In genomic region chr4:183838987-183839712, GRCh38 we compare ENCODE assay signal across 12 cellular contexts.
DNase-seq lines count a peak whose midpoint lies in the region; FAIRE-seq and TF ChIP-seq lines count a peak whose summit lies in the region.
"Had no signal": no experiment of that assay in that cellular context is flagged by ENCODE, and none has a peak within 500 bp of the region (broad histone marks: within the 10 kb centered on the region; RNA-seq: fewer than 3 reads in every experiment).

No MANE protein-coding gene starts in this region.

- H3K36me3 ChIP-seq in astrocyte (ENCODE audit: insufficient read depth, low read length) (no peaks in the 10 kb centered on the region), thyroid gland (no peaks in the 10 kb centered on the region)
- H3K36me3 ChIP-seq in CD8-positive, alpha-beta memory T cell (ENCODE audit: insufficient read depth, low read length): no peaks in the 10 kb centered on the region

- no peak overlapping the region for H3K4me3 Mint-ChIP-seq in astrocyte (ENCODE audit: unreplicated experiment)
- no peak overlapping the region for H3K4me3 Mint-ChIP-seq in CD8-positive, alpha-beta memory T cell
- H3K4me3 Mint-ChIP-seq: activated CD8-positive, alpha-beta T cell treated with anti-CD3 and anti-CD28 coated beads for 36 hours; stimulated activated naive CD8-positive, alpha-beta T cell treated with anti-CD3 and anti-CD28 coated beads, Interleukin-15, Interleukin-2, amounts not matched to agents 100 ng/mL and 50 ng/mL, for 24 hours had no signal

- CTCF ChIA-PET in CD8-positive, alpha-beta memory T cell (lab: Charles Lee): no interaction called here

- TF ChIP-seq EP300 in Ishikawa (IDR thresholded peaks at IDR 0.05; ENCODE audit: borderline replicate concordance): no peak

- WGBS in thyroid gland, 2 donors: 78 to 79% methylated on average over 16 of the region's 16 CpGs

- no peak overlapping the region for H2AFZ ChIP-seq in astrocyte (ENCODE audit: low read depth, low read length)

- H3K27ac Mint-ChIP-seq in astrocyte (ENCODE audit: unreplicated experiment): no peak overlapping the region
- peak overlapping the region in 1 of 8 donors; percentile 1 for H3K27ac Mint-ChIP-seq in CD8-positive, alpha-beta memory T cell
- H3K27ac Mint-ChIP-seq: activated CD8-positive, alpha-beta T cell treated with anti-CD3 and anti-CD28 coated beads for 36 hours; stimulated activated naive CD8-positive, alpha-beta T cell treated with anti-CD3 and anti-CD28 coated beads, Interleukin-15, Interleukin-2, amounts not matched to agents 100 ng/mL and 50 ng/mL, for 24 hours had no signal

- H3K36me3 Mint-ChIP-seq in astrocyte (ENCODE audit: low read depth, unreplicated experiment): no peaks in the 10 kb centered on the region
- H3K36me3 Mint-ChIP-seq in CD8-positive, alpha-beta memory T cell: no peaks in the 10 kb centered on the region

- H3K9ac ChIP-seq in astrocyte (ENCODE audit: low read length): no peak overlapping the region

- TF ChIP-seq RAD21 in Ishikawa (IDR thresholded peaks at IDR 0.05; ENCODE audit: low read depth): peak; percentile 52; the same call in 1 of the 2 replicates

- in situ Hi-C loops in ACHN (cut with HindIII; ENCODE audit: low pct_ligation_motif_present, low pct_unique_long_range_greater_than_20kb, low sequenced_read_pairs): no loop called here

- H3K27ac ChIP-seq in astrocyte (ENCODE audit: low read depth, low read length) (no peak overlapping the region), thyroid gland (no peak overlapping the region)
- H3K27ac ChIP-seq in CD8-positive, alpha-beta memory T cell (ENCODE audit: low read depth, low read length): no peak overlapping the region

- POLR2A ChIA-PET in CD8-positive, alpha-beta memory T cell (lab: Charles Lee): no interaction called here

- H3K4me3 ChIP-seq in astrocyte (ENCODE audit: insufficient read depth, low read depth, low read length) (no peak overlapping the region), thyroid gland (replicated peaks in 1 of 3) (no peak overlapping the region)
- no peak overlapping the region for H3K4me3 ChIP-seq in CD8-positive, alpha-beta memory T cell (ENCODE audit: low read length)

- FAIRE-seq in astrocyte (lab: Jason Lieb, UNC): no peak

- no peak overlapping the region for H3K4me2 ChIP-seq in astrocyte (ENCODE audit: low read length)

- TF ChIP-seq CTCF in astrocyte (IDR thresholded peaks at IDR 0.05; ENCODE audit: insufficient read depth, low read depth, low read length) (peak; percentile 3), thyroid gland (IDR thresholded peaks at IDR 0.05) (peak in 1 of 6 experiments; percentile 4)

- H3K9me3 ChIP-seq in astrocyte (ENCODE audit: insufficient read depth, low read depth, low read length) (no peaks in the 10 kb centered on the region), thyroid gland (no peaks in the 10 kb centered on the region)
- H3K9me3 ChIP-seq in CD8-positive, alpha-beta memory T cell (ENCODE audit: low read length): no peaks in the 10 kb centered on the region

- peak; percentile 22 for DNase-seq in ACHN
- peak; percentile 4 for DNase-seq in astrocyte (ENCODE audit: low read depth)
- peak; percentile 6 for DNase-seq in iris pigment epithelial cell (ENCODE audit: low read depth)
- DNase-seq in COLO829 (ENCODE audit: low spot score): no peak
- DNase-seq in COLO668 (lab: John Stamatoyannopoulos, UW; ENCODE audit: unreplicated experiment): no peak
- DNase-seq in CD8-positive, alpha-beta memory T cell: no peak
- DNase-seq in thyroid gland: no peak
- DNase-seq: activated CD8-positive, alpha-beta T cell treated with anti-CD3 and anti-CD28 coated beads for 36 hours; HCEC 1CT; NCI-H1105 treated with DMSO at 0.1 percent for 48 hours had no signal

- H3K27me3 Mint-ChIP-seq in astrocyte (ENCODE audit: low read depth, unreplicated experiment): peaks cover 5% of the 10 kb centered on the region
- peaks cover 5 to 29% of the 10 kb centered on the region in 2 donors for H3K27me3 Mint-ChIP-seq in CD8-positive, alpha-beta memory T cell

- H3K27me3 ChIP-seq in astrocyte (ENCODE audit: insufficient read depth, low read length) (no peaks in the 10 kb centered on the region), thyroid gland (no peaks in the 10 kb centered on the region)
- H3K27me3 ChIP-seq in CD8-positive, alpha-beta memory T cell (ENCODE audit: insufficient read depth, low read length, poor library complexity, severe bottlenecking): peaks cover 4% of the 10 kb centered on the region

- TF ChIP-seq POLR2A in thyroid gland (IDR thresholded peaks at IDR 0.05): no peak

- H3K4me1 Mint-ChIP-seq in astrocyte (ENCODE audit: low read depth, unreplicated experiment): no peaks in the 10 kb centered on the region
- no peaks in the 10 kb centered on the region for H3K4me1 Mint-ChIP-seq in CD8-positive, alpha-beta memory T cell

- no peaks in the 10 kb centered on the region for H4K20me1 ChIP-seq in astrocyte (ENCODE audit: insufficient read depth, low read length)

- H3K79me2 ChIP-seq in astrocyte (ENCODE audit: insufficient read depth, low read length): no peaks in the 10 kb centered on the region

- peaks cover 2% of the 10 kb centered on the region for H3K9me3 Mint-ChIP-seq in astrocyte (ENCODE audit: unreplicated experiment)
- no peaks in the 10 kb centered on the region for H3K9me3 Mint-ChIP-seq in CD8-positive, alpha-beta memory T cell
- H3K9me3 Mint-ChIP-seq: activated CD8-positive, alpha-beta T cell treated with anti-CD3 and anti-CD28 coated beads for 36 hours; stimulated activated naive CD8-positive, alpha-beta T cell treated with anti-CD3 and anti-CD28 coated beads, Interleukin-15, Interleukin-2, amounts not matched to agents 100 ng/mL and 50 ng/mL, for 24 hours had no signal

- intact Hi-C loops in thyroid gland (cut with DNase I): no loop called here

- H3K4me1 ChIP-seq in astrocyte (ENCODE audit: insufficient read depth, low read length): no peaks in the 10 kb centered on the region
- no peaks in the 10 kb centered on the region for H3K4me1 ChIP-seq in CD8-positive, alpha-beta memory T cell (ENCODE audit: insufficient read depth, low read length)
- H3K4me1 ChIP-seq in thyroid gland: peaks cover 5% of the 10 kb centered on the region in 2 donors

TF ChIP-seq in Ishikawa, 13 proteins besides CTCF, POLR2A, EP300 and RAD21:
- no peak for TF ChIP-seq TEAD4 (IDR thresholded peaks at IDR 0.05)
- no peak for TF ChIP-seq REST (IDR thresholded peaks at IDR 0.05; ENCODE audit: low read depth)
- TF ChIP-seq EGR1 (IDR thresholded peaks at IDR 0.05): no peak
- no peak for TF ChIP-seq CEBPB (IDR thresholded peaks at IDR 0.05)
- no peak for TF ChIP-seq USF1 (IDR thresholded peaks at IDR 0.05)
- no peak for TF ChIP-seq CREB1 (IDR thresholded peaks at IDR 0.05; ENCODE audit: low read depth)
- no peak for TF ChIP-seq MAX (IDR thresholded peaks at IDR 0.05)
- TF ChIP-seq TAF1 (IDR thresholded peaks at IDR 0.05; ENCODE audit: low read depth): no peak
- no peak for TF ChIP-seq FOXM1 (IDR thresholded peaks at IDR 0.05; ENCODE audit: borderline replicate concordance, low read depth)
- TF ChIP-seq ZBTB7A (IDR thresholded peaks at IDR 0.05; ENCODE audit: low read depth): no peak
- TF ChIP-seq NFIC (IDR thresholded peaks at IDR 0.05): no peak
- no peak for TF ChIP-seq YY1 (IDR thresholded peaks at IDR 0.05; ENCODE audit: low read depth)
- no peak for TF ChIP-seq TCF12 (IDR thresholded peaks at IDR 0.05; ENCODE audit: low read depth)

Comparison
In these comparisons a context has a peak if more than half of its experiments do, and no peak if none do; other contexts are left out.
1. DNase-seq: peak in ACHN (single experiment), astrocyte (single experiment) and iris pigment epithelial cell (single experiment); none in COLO829 (single experiment), COLO668 (single experiment), CD8-positive, alpha-beta memory T cell (0 of 5) and thyroid gland (0 of 2).